8 cellular contexts compared by ENCODE assay signal in the genomic region with DNA sequence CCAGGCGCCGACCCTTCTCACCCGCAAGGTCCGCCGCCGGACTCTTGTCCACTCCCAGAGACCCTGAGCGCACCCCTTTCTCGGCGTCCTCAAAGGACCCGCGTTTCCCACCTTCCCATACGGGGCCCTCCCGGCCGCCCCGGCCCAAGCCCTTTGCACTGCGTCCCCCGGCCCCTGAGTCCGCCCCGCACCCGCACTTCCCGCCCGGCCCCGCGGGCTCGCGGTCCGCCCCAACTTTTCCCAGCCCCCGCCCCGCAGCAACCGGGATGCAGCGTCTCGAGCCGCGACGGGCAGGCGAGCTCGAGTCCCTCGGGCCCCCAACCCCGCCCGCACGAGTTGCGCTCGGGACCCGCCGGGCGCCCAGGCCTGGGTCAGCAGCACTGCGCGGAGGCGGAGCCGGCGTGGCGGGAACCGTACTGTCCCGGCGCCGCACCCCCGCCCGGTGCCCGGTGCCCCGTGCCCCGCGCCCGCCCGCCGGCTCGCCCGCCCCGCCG. TPM values are rescaled to one million over a fixed set of nuclear protein-coding genes. Genes with fewer than 3 reads are reported as not detected.
DNase-seq lines count a peak whose midpoint lies in the region; ATAC-seq and TF ChIP-seq lines count a peak whose summit lies in the region.

No MANE protein-coding gene starts in this region.

- H3K36me3 Mint-ChIP-seq in glutamatergic neuron (ENCODE audit: unreplicated experiment) (no peaks in the 10 kb centered on the region), progenitor cell of endocrine pancreas (ENCODE audit: insufficient read depth) (no peaks in the 10 kb centered on the region)

- no peaks in the 10 kb centered on the region for H3K27me3 Mint-ChIP-seq in glutamatergic neuron (ENCODE audit: unreplicated experiment)
- H3K27me3 Mint-ChIP-seq in progenitor cell of endocrine pancreas, result peaks cover 16% of the 10 kb centered on the region

- ATAC-seq in GM18519 (IDR thresholded peaks at IDR 0.05; ENCODE audit: low FRiP score, unreplicated experiment) (peak; percentile 18), HG03039 (IDR thresholded peaks at IDR 0.05; ENCODE audit: unreplicated experiment) (peak; percentile 34)

- H3K27ac Mint-ChIP-seq in glutamatergic neuron (ENCODE audit: unreplicated experiment), result no peak overlapping the region
- H3K27ac Mint-ChIP-seq in progenitor cell of endocrine pancreas, result peak overlapping the region; percentile 53

- H3K27ac ChIP-seq in 22Rv1, result peak overlapping the region; percentile 85
- peak overlapping the region; percentile 99 for H3K27ac ChIP-seq in VCaP

- peak; percentile 54 for DNase-seq in glutamatergic neuron
- no peak for DNase-seq in progenitor cell of endocrine pancreas (ENCODE audit: low spot score, unreplicated experiment)
- no peak for DNase-seq in MV-4-11 (lab: John Stamatoyannopoulos, UW)
- DNase-seq in SHP77 (lab: John Stamatoyannopoulos, UW), result no peak

- H3K4me3 Mint-ChIP-seq in glutamatergic neuron (ENCODE audit: unreplicated experiment) (peak overlapping the region; percentile 82), progenitor cell of endocrine pancreas (ENCODE audit: low read depth) (peak overlapping the region; percentile 83)

- TF ChIP-seq CTCF in 22Rv1 (IDR thresholded peaks at IDR 0.05), result no peak
- TF ChIP-seq CTCF in VCaP (conservative IDR thresholded peaks at IDR 0.05), result no peak
- no peak for TF ChIP-seq CTCF in glutamatergic neuron (IDR thresholded peaks at IDR 0.05; ENCODE audit: partially characterized antibody, unreplicated experiment)
- no peak for TF ChIP-seq CTCF in progenitor cell of endocrine pancreas (IDR thresholded peaks at IDR 0.05; ENCODE audit: unreplicated experiment)

- H3K9me3 Mint-ChIP-seq in glutamatergic neuron (ENCODE audit: unreplicated experiment), result peaks cover 4% of the 10 kb centered on the region
- H3K9me3 Mint-ChIP-seq in progenitor cell of endocrine pancreas (ENCODE audit: low read depth), result no peaks in the 10 kb centered on the region

- peaks cover 2% of the 10 kb centered on the region for H3K4me1 Mint-ChIP-seq in glutamatergic neuron (ENCODE audit: low read depth, unreplicated experiment)
- peaks cover 9% of the 10 kb centered on the region for H3K4me1 Mint-ChIP-seq in progenitor cell of endocrine pancreas (ENCODE audit: low read depth)

RNA-seq across cellular contexts. Expression of gene SMCO4, which starts 0.4 kb away (rescaled TPM):
- total RNA-seq in glutamatergic neuron (ENCODE audit: unreplicated experiment) (3.0 TPM), progenitor cell of endocrine pancreas (25.9 and 26.5 TPM in 2 replicates)
